In genomic region chr10:8060704-8061121, GRCh38 we compare ENCODE assay signal across 11 cellular contexts. TPM values are rescaled to one million over a fixed set of nuclear protein-coding genes. Genes with fewer than 3 reads are reported as not detected.
A peak's percentile ranks its signal among the peaks of the same experiment; 100 is the strongest.
DNase-seq lines count a peak whose midpoint lies in the region; ATAC-seq, FAIRE-seq and TF ChIP-seq lines count a peak whose summit lies in the region.
"Had no signal": no experiment of that assay in that cellular context is flagged by ENCODE, and none has a peak within 500 bp of the region (broad histone marks: within the 10 kb centered on the region; RNA-seq: fewer than 3 reads in every experiment).

No MANE protein-coding gene starts in this region.

- no peaks in the 10 kb centered on the region for H3K27me3 ChIP-seq in PC-3 (ENCODE audit: low read length)

- H3K4me1 ChIP-seq in PC-3 (ENCODE audit: insufficient read depth, low read length) = peaks cover 13% of the 10 kb centered on the region

- TF ChIP-seq CTCF in PC-3 (conservative IDR thresholded peaks at IDR 0.05; ENCODE audit: low read depth, low read length) (no peak), endothelial cell (IDR thresholded peaks at IDR 0.05; ENCODE audit: unreplicated experiment) (no peak), foreskin fibroblast (IDR thresholded peaks at IDR 0.05; ENCODE audit: low read depth, low read length) (no peak), D721Med (IDR thresholded peaks at IDR 0.05; ENCODE audit: insufficient read depth, missing control alignments) (no peak)

- peak overlapping the region; percentile 86 for H3K27ac Mint-ChIP-seq in endothelial cell (ENCODE audit: unreplicated experiment)

- no peak overlapping the region for H2AFZ ChIP-seq in PC-3 (ENCODE audit: low read length)

- H3K4me2 ChIP-seq in PC-3 (ENCODE audit: low read length) = peak overlapping the region; percentile 63; the same call in 1 of the 2 replicates

- peaks cover 71% of the 10 kb centered on the region for H3K4me1 Mint-ChIP-seq in endothelial cell (ENCODE audit: unreplicated experiment)

- H3K4me3 ChIP-seq in PC-3 (ENCODE audit: low read length) = no peak overlapping the region
- H3K4me3 ChIP-seq in skin epidermis = peak overlapping the region in 6 of 7 experiments; percentile 4 to 60 (median 51)
- H3K4me3 ChIP-seq in foreskin fibroblast (ENCODE audit: low read depth in 1 of 2, low read length in 2 of 2) = no peak overlapping the region

- H3F3A ChIP-seq in PC-3 (ENCODE audit: low read length, unreplicated experiment) = no peaks in the 10 kb centered on the region

- H3K9me2 ChIP-seq in PC-3 (replicated peaks; ENCODE audit: low read length) = no peaks in the 10 kb centered on the region

- FAIRE-seq in GM19239 (lab: Jason Lieb, UNC) = no peak
- no peak for FAIRE-seq in D721Med (lab: Jason Lieb, UNC)
- FAIRE-seq: bronchial epithelial cell, G401.6 had no signal

- H3K36me3 ChIP-seq in PC-3 (ENCODE audit: low read depth, low read length) = no peaks in the 10 kb centered on the region

- no peaks in the 10 kb centered on the region for H3K9me3 ChIP-seq in PC-3 (ENCODE audit: low read length)

- POLR2A ChIA-PET in PC-3 (lab: Charles Lee; ENCODE audit: unreplicated experiment) = no interaction called here

- no peaks in the 10 kb centered on the region for H4K20me1 ChIP-seq in PC-3 (ENCODE audit: low read length)

- peaks cover 23% of the 10 kb centered on the region for H3K79me2 ChIP-seq in PC-3 (ENCODE audit: low read length)

- no peaks in the 10 kb centered on the region for H3K9me3 Mint-ChIP-seq in endothelial cell (ENCODE audit: unreplicated experiment)

- BruUV-seq in PC-3 (replicated peaks; lab: Mats Ljungman, UMichigan) = no TSS peak

- DNase-seq in PC-3 = no peak
- DNase-seq in endothelial cell (ENCODE audit: low spot score) = no peak
- DNase-seq in GM19239 (ENCODE audit: insufficient read length, low spot score) = no peak
- no peak for DNase-seq in foreskin fibroblast
- DNase-seq in D721Med (ENCODE audit: insufficient read length, low spot score) = no peak

- intact Hi-C loops in PC-3 (cut with micrococcal nuclease) = no loop called here

- H3K4me3 Mint-ChIP-seq in endothelial cell (ENCODE audit: unreplicated experiment) = peak overlapping the region; percentile 98

- H3K27me3 Mint-ChIP-seq in endothelial cell (ENCODE audit: unreplicated experiment) = peaks cover 26% of the 10 kb centered on the region

- peaks cover 78% of the 10 kb centered on the region for H3K36me3 Mint-ChIP-seq in endothelial cell (ENCODE audit: low read depth, unreplicated experiment)

- H3K27ac ChIP-seq in PC-3 (ENCODE audit: low read length) (no peak overlapping the region), skin epidermis (peak overlapping the region in 20 of 21 experiments; percentile 38 to 96 (median 90))

- no peak overlapping the region for H3K9ac ChIP-seq in PC-3 (ENCODE audit: low read length)

- ATAC-seq in GM18511 (IDR thresholded peaks at IDR 0.05; ENCODE audit: unreplicated experiment) (peak; percentile 5), PC-3 (no peak), GM19328 (IDR thresholded peaks at IDR 0.05; ENCODE audit: unreplicated experiment) (no peak)

- CTCF ChIA-PET in PC-3 (lab: Charles Lee) = no interaction called here

RNA-seq across cellular contexts. Expression of gene GATA3, which starts 6.2 kb away (rescaled TPM):
- 2.6 and 3.6 TPM in 2 replicates for total RNA-seq in PC-3 (2014; rRNA removed)
- total RNA-seq in endothelial cell (ENCODE audit: unreplicated experiment) = 70.9 TPM
- total RNA-seq: LHCN-M2 had no signal

Comparison
In these comparisons a context has a peak if more than half of its experiments do, and no peak if none do; other contexts are left out.
1. H3K4me3 ChIP-seq: peak in skin epidermis (6 of 7); none in PC-3 (single experiment) and foreskin fibroblast (0 of 2).
2. RNA of gene GATA3, which starts 6.2 kb away (total RNA-seq): 70.9 TPM in endothelial cell (single experiment); 2.6 to 3.6 TPM in PC-3; every median in the first group is over 10 times any median in the second.